In genomic region chr3:177760803-177761202, GRCh38 we compare ENCODE assay signal across 20 cellular contexts.
"Had no signal": no experiment of that assay in that cellular context is flagged by ENCODE, and none has a peak within 500 bp of the region (broad histone marks: within the 10 kb centered on the region; RNA-seq: fewer than 3 reads in every experiment).

No MANE protein-coding gene starts in this region.

- H3K4me1 Mint-ChIP-seq: activated CD4-positive, alpha-beta T cell treated with anti-CD3 and anti-CD28 coated beads for 36 hours; activated naive CD8-positive, alpha-beta T cell treated with anti-CD3 and anti-CD28 coated beads for 36 hours; T-cell; WTC11 had no signal

- H3K27ac ChIP-seq: esophagus squamous epithelium, gastrocnemius medialis, heart left ventricle, left ventricle myocardium inferior had no signal

- H3K27me3 Mint-ChIP-seq: activated CD4-positive, alpha-beta T cell treated with anti-CD3 and anti-CD28 coated beads for 36 hours; activated naive CD8-positive, alpha-beta T cell treated with anti-CD3 and anti-CD28 coated beads for 36 hours; progenitor cell of endocrine pancreas; T-cell had no signal

- H3K27me3 ChIP-seq: esophagus squamous epithelium, gastrocnemius medialis, heart left ventricle had no signal

- ATAC-seq: activated CD4-positive, alpha-beta T cell treated with anti-CD3 and anti-CD28 coated beads for 36 hours; gastrocnemius medialis; heart left ventricle; T-cell; WTC11 had no signal

- DNase-seq: activated CD4-positive, alpha-beta T cell treated with anti-CD3 and anti-CD28 coated beads for 36 hours; activated CD4-positive, alpha-beta T cell treated with anti-CD3 and anti-CD28 coated beads, Interleukin-2, amount 50 U/mL, for 48 hours; activated naive CD4-positive, alpha-beta T cell; activated naive CD8-positive, alpha-beta T cell treated with anti-CD3 and anti-CD28 coated beads for 36 hours; activated T-cell treated with anti-CD3 and anti-CD28 coated beads for 4 hours; dermis blood vessel endothelial cell; effector memory CD4-positive, alpha-beta T cell; esophagus squamous epithelium; gastrocnemius medialis; heart left ventricle; kidney glomerular epithelial cell; left ventricle myocardium inferior; mammary epithelial cell; midbrain; nucleus accumbens; stimulated activated naive CD4-positive, alpha-beta T cell; T-cell had no signal

- H3K36me3 ChIP-seq: esophagus squamous epithelium, gastrocnemius medialis, heart left ventricle, left ventricle myocardium inferior had no signal

- H3K4me3 ChIP-seq: esophagus squamous epithelium, gastrocnemius medialis, heart left ventricle, left ventricle myocardium inferior had no signal

- H3K27ac Mint-ChIP-seq: activated CD4-positive, alpha-beta T cell treated with anti-CD3 and anti-CD28 coated beads for 36 hours; activated naive CD8-positive, alpha-beta T cell treated with anti-CD3 and anti-CD28 coated beads for 36 hours; nephron; progenitor cell of endocrine pancreas; T-cell; WTC11 had no signal

- H3K9me3 ChIP-seq: esophagus squamous epithelium, gastrocnemius medialis, heart left ventricle, left ventricle myocardium inferior had no signal

- H3K4me3 Mint-ChIP-seq: activated CD4-positive, alpha-beta T cell treated with anti-CD3 and anti-CD28 coated beads for 36 hours; activated naive CD8-positive, alpha-beta T cell treated with anti-CD3 and anti-CD28 coated beads for 36 hours; nephron; T-cell; WTC11 had no signal

- H3K36me3 Mint-ChIP-seq: T-cell had no signal
